In the genomic region with DNA sequence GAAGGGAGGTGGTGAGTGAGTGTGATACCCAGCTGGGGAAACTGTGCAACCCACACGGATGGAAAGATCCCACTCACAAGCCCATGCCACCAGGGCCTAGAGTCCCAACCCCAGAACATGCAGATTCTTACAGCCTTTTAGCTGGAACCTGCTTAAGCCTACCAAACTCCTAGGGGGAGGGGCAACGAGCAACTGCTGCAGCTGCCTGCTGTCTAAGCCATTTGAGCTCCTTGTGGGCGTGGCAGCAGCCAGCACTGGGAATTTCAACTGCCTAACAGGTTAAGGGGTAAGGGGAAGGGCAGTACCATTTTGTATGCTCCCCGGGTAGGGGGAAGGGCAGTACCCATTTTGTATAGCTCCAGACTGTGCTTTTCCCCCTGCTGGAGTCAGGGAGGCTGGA, we compare ENCODE assay signal across 15 cellular contexts.
"Had no signal": no experiment of that assay in that cellular context is flagged by ENCODE, and none has a peak within 500 bp of the region (broad histone marks: within the 10 kb centered on the region; RNA-seq: fewer than 3 reads in every experiment).

No MANE protein-coding gene starts in this region.

- H3K36me3 Mint-ChIP-seq: stimulated activated naive B cell treated with anti-CD40 and anti-IgM and Interleukin-4, amounts not matched to agents 10 μg/mL and 1 μg/mL and 100 μg/mL, for 72 hours; type B pancreatic cell had no signal

- H3K27ac ChIP-seq: ascending aorta, esophagus squamous epithelium, psoas muscle had no signal

- H3K9me3 ChIP-seq: ascending aorta, esophagus squamous epithelium, psoas muscle had no signal

- H3K4me1 Mint-ChIP-seq: activated naive CD8-positive, alpha-beta T cell treated with anti-CD3 and anti-CD28 coated beads, Interleukin-2, amount 50 U/mL, for 24 hours; stimulated activated naive B cell treated with anti-CD40 and anti-IgM and Interleukin-4, amounts not matched to agents 10 μg/mL and 1 μg/mL and 100 μg/mL, for 72 hours had no signal

- H3K36me3 ChIP-seq: ascending aorta, esophagus squamous epithelium had no signal

- H3K4me1 ChIP-seq: ascending aorta, esophagus squamous epithelium, psoas muscle had no signal

- H3K4me3 ChIP-seq: ascending aorta, esophagus squamous epithelium, psoas muscle had no signal

- DNase-seq: activated CD4-positive, alpha-beta T cell treated with anti-CD3 and anti-CD28 coated beads, Interleukin-2, amount 50 U/mL, for 4 hours; activated naive CD8-positive, alpha-beta T cell treated with anti-CD3 and anti-CD28 coated beads, Interleukin-2, amount 50 U/mL, for 24 hours; activated T-cell treated with anti-CD3 and anti-CD28 coated beads, Interleukin-2, amount 50 U/mL, for 1 hour; esophagus squamous epithelium; foreskin fibroblast; glutamatergic neuron; mammary epithelial cell; psoas muscle; stimulated activated CD4-positive, alpha-beta T cell treated with anti-CD3 and anti-CD28 coated beads, Interleukin-2, amount 100 ng/mL, for 24 hours; stimulated activated naive B cell treated with anti-CD40 and anti-IgM and Interleukin-4, amounts not matched to agents 10 μg/mL and 1 μg/mL and 100 μg/mL, for 72 hours; substantia nigra; T-helper 2 cell had no signal

- H3K4me3 Mint-ChIP-seq: activated naive CD8-positive, alpha-beta T cell treated with anti-CD3 and anti-CD28 coated beads, Interleukin-2, amount 50 U/mL, for 24 hours; natural killer cell treated with Interleukin-12 subunit alpha and Interleukin-12 subunit beta and Interleukin-15 and Interleukin-18, amount 100 ng/mL, for 72 hours; stimulated activated naive B cell treated with anti-CD40 and anti-IgM and Interleukin-4, amounts not matched to agents 10 μg/mL and 1 μg/mL and 100 μg/mL, for 72 hours; type B pancreatic cell had no signal

- H3K27ac Mint-ChIP-seq: activated naive CD8-positive, alpha-beta T cell treated with anti-CD3 and anti-CD28 coated beads, Interleukin-2, amount 50 U/mL, for 24 hours; natural killer cell treated with Interleukin-12 subunit alpha and Interleukin-12 subunit beta and Interleukin-15 and Interleukin-18, amount 100 ng/mL, for 72 hours; stimulated activated naive B cell treated with anti-CD40 and anti-IgM and Interleukin-4, amounts not matched to agents 10 μg/mL and 1 μg/mL and 100 μg/mL, for 72 hours; type B pancreatic cell had no signal

- H3K27me3 Mint-ChIP-seq: activated naive CD8-positive, alpha-beta T cell treated with anti-CD3 and anti-CD28 coated beads, Interleukin-2, amount 50 U/mL, for 24 hours; natural killer cell treated with Interleukin-12 subunit alpha and Interleukin-12 subunit beta and Interleukin-15 and Interleukin-18, amount 100 ng/mL, for 72 hours; stimulated activated naive B cell treated with anti-CD40 and anti-IgM and Interleukin-4, amounts not matched to agents 10 μg/mL and 1 μg/mL and 100 μg/mL, for 72 hours; type B pancreatic cell had no signal

- H3K9me3 Mint-ChIP-seq: type B pancreatic cell had no signal

- H3K27me3 ChIP-seq: ascending aorta, esophagus squamous epithelium had no signal
